ENCODE assay signal across 31 cellular contexts in the genomic region with DNA sequence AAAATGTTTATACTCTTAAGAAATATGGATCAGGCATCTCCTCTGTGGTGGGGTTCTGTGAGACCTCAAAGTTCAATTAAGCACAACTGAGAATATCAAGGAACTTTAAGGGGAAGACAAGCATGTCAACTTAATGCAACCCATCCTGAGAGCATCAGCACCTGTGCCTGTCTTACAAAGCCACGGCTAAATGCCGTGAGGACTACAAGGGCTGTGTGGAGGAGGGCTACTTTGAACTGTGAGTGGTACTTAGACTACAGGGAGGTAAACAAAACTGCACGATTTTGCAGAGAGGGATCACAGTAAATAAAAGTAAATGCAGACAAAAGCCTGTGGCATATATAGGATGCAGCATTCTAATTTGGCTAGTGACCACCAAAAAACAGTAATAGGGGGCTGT.
DNase-seq lines count a peak whose midpoint lies in the region; ATAC-seq and TF ChIP-seq lines count a peak whose summit lies in the region.
"Had no signal": no experiment of that assay in that cellular context is flagged by ENCODE, and none has a peak within 500 bp of the region (broad histone marks: within the 10 kb centered on the region; RNA-seq: fewer than 3 reads in every experiment).

No MANE protein-coding gene starts in this region.

- H3K36me3 Mint-ChIP-seq in endothelial cell (ENCODE audit: low read depth, unreplicated experiment), result peaks cover 7% of the 10 kb centered on the region

- H3K4me1 ChIP-seq in PC-3 (ENCODE audit: insufficient read depth, low read length) (peaks cover 23% of the 10 kb centered on the region), upper lobe of right lung (no peaks in the 10 kb centered on the region)
- H3K4me1 ChIP-seq: esophagus muscularis mucosa, left ventricle myocardium inferior had no signal

- H3K27ac Mint-ChIP-seq in endothelial cell (ENCODE audit: unreplicated experiment), result no peak overlapping the region
- H3K27ac Mint-ChIP-seq: activated CD4-positive, alpha-beta memory T cell treated with anti-CD3 and anti-CD28 coated beads for 36 hours; activated naive CD4-positive, alpha-beta T cell treated with anti-CD3 and anti-CD28 coated beads for 36 hours; activated T-helper 1 cell treated with anti-CD3 and anti-CD28 coated beads, Interleukin-12 subunit alpha, Interleukin-12 subunit beta, Interleukin-2, Interleukin-4 antibody, amounts not matched to agents 30 ng/mL and 10 ng/mL and 1 ng/mL, durations not matched to agents 14 hours and 24 hours and 36 hours; endodermal cell had no signal

- H3K9me3 ChIP-seq in PC-3 (ENCODE audit: low read length) (no peaks in the 10 kb centered on the region), upper lobe of right lung (no peaks in the 10 kb centered on the region)
- H3K9me3 ChIP-seq: adrenal gland, body of pancreas, esophagus muscularis mucosa, left ventricle myocardium inferior, ovary had no signal

- TF ChIP-seq CTCF in PC-3 (conservative IDR thresholded peaks at IDR 0.05; ENCODE audit: low read depth, low read length) (no peak), upper lobe of right lung (IDR thresholded peaks at IDR 0.05) (no peak), endothelial cell (IDR thresholded peaks at IDR 0.05; ENCODE audit: unreplicated experiment) (no peak)

- H3K27me3 ChIP-seq in PC-3 (ENCODE audit: low read length), result no peaks in the 10 kb centered on the region
- no peaks in the 10 kb centered on the region for H3K27me3 ChIP-seq in upper lobe of right lung
- H3K27me3 ChIP-seq: adrenal gland, body of pancreas, esophagus muscularis mucosa, ovary had no signal

- H3K79me2 ChIP-seq in PC-3 (ENCODE audit: low read length), result no peaks in the 10 kb centered on the region

- H3K4me2 ChIP-seq in PC-3 (ENCODE audit: low read length), result peak overlapping the region; percentile 34
- H3K4me2 ChIP-seq: KMS-11 had no signal

- H3F3A ChIP-seq in PC-3 (ENCODE audit: low read length, unreplicated experiment), result peaks cover 5% of the 10 kb centered on the region

- no peaks in the 10 kb centered on the region for H4K20me1 ChIP-seq in PC-3 (ENCODE audit: low read length)

- peaks cover 10% of the 10 kb centered on the region for H3K4me1 Mint-ChIP-seq in endothelial cell (ENCODE audit: unreplicated experiment)
- H3K4me1 Mint-ChIP-seq: endodermal cell had no signal

- no peak overlapping the region for H3K4me3 Mint-ChIP-seq in endothelial cell (ENCODE audit: unreplicated experiment)
- H3K4me3 Mint-ChIP-seq: activated CD4-positive, alpha-beta memory T cell treated with anti-CD3 and anti-CD28 coated beads for 36 hours; activated naive CD4-positive, alpha-beta T cell treated with anti-CD3 and anti-CD28 coated beads for 36 hours; activated T-helper 1 cell treated with anti-CD3 and anti-CD28 coated beads, Interleukin-12 subunit alpha, Interleukin-12 subunit beta, Interleukin-2, Interleukin-4 antibody, amounts not matched to agents 30 ng/mL and 10 ng/mL and 1 ng/mL, durations not matched to agents 14 hours and 24 hours and 36 hours; endodermal cell had no signal

- H3K27me3 Mint-ChIP-seq in endothelial cell (ENCODE audit: unreplicated experiment), result no peaks in the 10 kb centered on the region
- H3K27me3 Mint-ChIP-seq: activated CD4-positive, alpha-beta memory T cell treated with anti-CD3 and anti-CD28 coated beads for 36 hours had no signal

- BruUV-seq in PC-3 (replicated peaks; lab: Mats Ljungman, UMichigan), result no TSS peak

- CTCF ChIA-PET in PC-3 (lab: Charles Lee), result no interaction called here

- intact Hi-C loops in PC-3 (cut with micrococcal nuclease) (no loop called here), upper lobe of right lung (cut with DNase I) (no loop called here)

- peak overlapping the region; percentile 40 for H3K27ac ChIP-seq in PC-3 (ENCODE audit: low read length)
- no peak overlapping the region for H3K27ac ChIP-seq in upper lobe of right lung
- H3K27ac ChIP-seq: adrenal gland, body of pancreas, C4-2B, esophagus muscularis mucosa, KMS-11, left ventricle myocardium inferior, ovary had no signal

- POLR2A ChIA-PET in PC-3 (lab: Charles Lee; ENCODE audit: unreplicated experiment), result no interaction called here

- ATAC-seq in PC-3 (no peak), upper lobe of right lung (peak; percentile 55)
- ATAC-seq: body of pancreas had no signal

- no peak overlapping the region for H2AFZ ChIP-seq in PC-3 (ENCODE audit: low read length)

- H3K9ac ChIP-seq in PC-3 (ENCODE audit: low read length), result no peak overlapping the region
- H3K9ac ChIP-seq: KMS-11 had no signal

- H3K36me3 ChIP-seq in PC-3 (ENCODE audit: low read depth, low read length) (no peaks in the 10 kb centered on the region), upper lobe of right lung (peaks cover 9% of the 10 kb centered on the region)
- H3K36me3 ChIP-seq: adrenal gland, ovary had no signal

- H3K9me3 Mint-ChIP-seq in endothelial cell (ENCODE audit: unreplicated experiment), result no peaks in the 10 kb centered on the region
- H3K9me3 Mint-ChIP-seq: activated CD4-positive, alpha-beta memory T cell treated with anti-CD3 and anti-CD28 coated beads for 36 hours; activated naive CD4-positive, alpha-beta T cell treated with anti-CD3 and anti-CD28 coated beads for 36 hours; activated T-helper 1 cell treated with anti-CD3 and anti-CD28 coated beads, Interleukin-12 subunit alpha, Interleukin-12 subunit beta, Interleukin-2, Interleukin-4 antibody, amounts not matched to agents 30 ng/mL and 10 ng/mL and 1 ng/mL, durations not matched to agents 14 hours and 24 hours and 36 hours; endodermal cell had no signal

- peak; percentile 16 for DNase-seq in NCI-H2107 treated with DMSO at 0.1 percent for 48 hours (lab: John Stamatoyannopoulos, UW; ENCODE audit: unreplicated experiment)
- no peak for DNase-seq in NCI-H2107 (lab: John Stamatoyannopoulos, UW)
- peak; percentile 46 for DNase-seq in NCI-H2029 (lab: John Stamatoyannopoulos, UW)
- no peak for DNase-seq in PC-3
- no peak for DNase-seq in upper lobe of right lung
- no peak for DNase-seq in COR-L47 (lab: John Stamatoyannopoulos, UW)
- DNase-seq in nucleus accumbens (lab: John Stamatoyannopoulos, UW), result no peak
- no peak for DNase-seq in endothelial cell (ENCODE audit: low spot score)
- DNase-seq: activated CD4-positive, alpha-beta memory T cell treated with anti-CD3 and anti-CD28 coated beads for 36 hours; activated CD4-positive, alpha-beta T cell treated with anti-CD3 and anti-CD28 coated beads for 1 hour; activated CD8-positive, alpha-beta memory T cell treated with anti-CD3 and anti-CD28 coated beads, Interleukin-2, amount 50 U/mL, for 4 hours; activated naive CD4-positive, alpha-beta T cell treated with anti-CD3 and anti-CD28 coated beads for 36 hours; adrenal gland; body of pancreas; dermis blood vessel endothelial cell; endodermal cell; foreskin fibroblast; HCEC 1CT; left ventricle myocardium inferior; mesendoderm; MM.1S; NCI-H1694 treated with DMSO at 0.1 percent for 48 hours; ovary; SHP77; stimulated activated CD4-positive, alpha-beta T cell treated with anti-CD3 and anti-CD28 coated beads, Interleukin-15, amount 100 ng/mL, for 24 hours; stimulated activated CD4-positive, alpha-beta T cell treated with anti-CD3 and anti-CD28 coated beads, Interleukin-4, amount 100 ng/mL, for 4 hours; trophoblast cell had no signal

- H3K4me3 ChIP-seq in PC-3 (ENCODE audit: low read length) (no peak overlapping the region), upper lobe of right lung (no peak overlapping the region)
- H3K4me3 ChIP-seq: adrenal gland, body of pancreas, esophagus muscularis mucosa, left ventricle myocardium inferior, ovary had no signal

- H3K9me2 ChIP-seq in PC-3 (replicated peaks; ENCODE audit: low read length), result no peaks in the 10 kb centered on the region

Comparison
In these comparisons a context has a peak if more than half of its experiments do, and no peak if none do; other contexts are left out.
1. DNase-seq: peak in NCI-H2107 treated with DMSO at 0.1 percent for 48 hours (single experiment) and NCI-H2029 (single experiment); none in NCI-H2107 (single experiment), PC-3 (single experiment), upper lobe of right lung (single experiment), COR-L47 (single experiment), nucleus accumbens (0 of 56) and endothelial cell (single experiment).